ENCODE assay signal across 9 cellular contexts in genomic region chr10:77513783-77514331, GRCh38.
DNase-seq lines count a peak whose midpoint lies in the region; ATAC-seq and TF ChIP-seq lines count a peak whose summit lies in the region.
"Had no signal": no experiment of that assay in that cellular context is flagged by ENCODE, and none has a peak within 500 bp of the region (broad histone marks: within the 10 kb centered on the region; RNA-seq: fewer than 3 reads in every experiment).

No MANE protein-coding gene starts in this region.

- no peak overlapping the region for H3K4me3 Mint-ChIP-seq in glutamatergic neuron (ENCODE audit: unreplicated experiment)
- no peak overlapping the region for H3K4me3 Mint-ChIP-seq in immature natural killer cell

- H3K36me3 ChIP-seq in SJCRH30 (no peaks in the 10 kb centered on the region), skeletal muscle satellite cell (ENCODE audit: insufficient read depth, low read length) (no peaks in the 10 kb centered on the region), tibial nerve (no peaks in the 10 kb centered on the region)

- peak overlapping the region; percentile 52 for H3K9ac ChIP-seq in skeletal muscle satellite cell (ENCODE audit: low read depth, low read length)

- H3K4me2 ChIP-seq in skeletal muscle satellite cell (ENCODE audit: low read length) = peak overlapping the region; percentile 70

- H3K4me3 ChIP-seq in SJCRH30 (no peak overlapping the region), skeletal muscle satellite cell (ENCODE audit: low read length) (peak overlapping the region; percentile 31), tibial nerve (no peak overlapping the region)

- H3K27me3 Mint-ChIP-seq in glutamatergic neuron (ENCODE audit: unreplicated experiment) (no peaks in the 10 kb centered on the region), immature natural killer cell (ENCODE audit: low read depth in 3 of 3) (peaks cover 0 to 14% (median 9%) of the 10 kb centered on the region in 3 donors)

- H3K36me3 Mint-ChIP-seq in glutamatergic neuron (ENCODE audit: unreplicated experiment) = no peaks in the 10 kb centered on the region
- H3K36me3 Mint-ChIP-seq in immature natural killer cell = no peaks in the 10 kb centered on the region

- DNase-seq in HCEC 1CT = peak; percentile 78
- DNase-seq in SJCRH30 = peak; percentile 35
- DNase-seq in glutamatergic neuron = peak; percentile 51
- DNase-seq in tibial nerve (ENCODE audit: low spot score in 2 of 2) = no peak
- no peak for DNase-seq in immature natural killer cell
- DNase-seq in erythroblast (lab: John Stamatoyannopoulos, UW) = no peak
- DNase-seq: activated naive CD4-positive, alpha-beta T cell had no signal

- H3K27me3 ChIP-seq in SJCRH30 (no peaks in the 10 kb centered on the region), skeletal muscle satellite cell (ENCODE audit: control insufficient read depth, insufficient read depth, low read length) (no peaks in the 10 kb centered on the region), tibial nerve (no peaks in the 10 kb centered on the region)

- WGBS in tibial nerve, 2 donors = 73 to 87% methylated on average over 11 to 15 of the region's 15 CpGs

- H3K4me1 Mint-ChIP-seq in glutamatergic neuron (ENCODE audit: low read depth, unreplicated experiment) = peaks cover 20% of the 10 kb centered on the region
- H3K4me1 Mint-ChIP-seq in immature natural killer cell = no peaks in the 10 kb centered on the region

- no peak for TF ChIP-seq EP300 in tibial nerve (IDR thresholded peaks at IDR 0.05)

- TF ChIP-seq POLR2A in tibial nerve (IDR thresholded peaks at IDR 0.05) (no peak), erythroblast (IDR thresholded peaks at IDR 0.05; ENCODE audit: low read length) (no peak)

- TF ChIP-seq CTCF in glutamatergic neuron (IDR thresholded peaks at IDR 0.05; ENCODE audit: partially characterized antibody, unreplicated experiment) = no peak
- TF ChIP-seq CTCF in tibial nerve (IDR thresholded peaks at IDR 0.05) = no peak

- H3K4me1 ChIP-seq in SJCRH30 = peaks cover 6% of the 10 kb centered on the region; the same call in 1 of the 2 replicates
- H3K4me1 ChIP-seq in skeletal muscle satellite cell (ENCODE audit: control insufficient read depth, insufficient read depth, low read length) = peaks cover 35% of the 10 kb centered on the region
- no peaks in the 10 kb centered on the region for H3K4me1 ChIP-seq in tibial nerve

- H3K27ac Mint-ChIP-seq in glutamatergic neuron (ENCODE audit: unreplicated experiment) (no peak overlapping the region), immature natural killer cell (no peak overlapping the region)

- H3K27ac ChIP-seq in SJCRH30 (no peak overlapping the region), tibial nerve (no peak overlapping the region)

- no peak for ATAC-seq in GM18870 (IDR thresholded peaks at IDR 0.05; ENCODE audit: unreplicated experiment)

- H3K9me3 ChIP-seq in SJCRH30 (replicated peaks) (no peaks in the 10 kb centered on the region), skeletal muscle satellite cell (replicated peaks; ENCODE audit: low read length) (no peaks in the 10 kb centered on the region), tibial nerve (no peaks in the 10 kb centered on the region)

- H3K9me3 Mint-ChIP-seq in glutamatergic neuron (ENCODE audit: unreplicated experiment) (peaks cover 6% of the 10 kb centered on the region), immature natural killer cell (no peaks in the 10 kb centered on the region)

Comparison
In these comparisons a context has a peak if more than half of its experiments do, and no peak if none do; other contexts are left out.
1. DNase-seq: peak in HCEC 1CT (single experiment), SJCRH30 (2 of 2) and glutamatergic neuron (single experiment); none in tibial nerve (0 of 2), immature natural killer cell (0 of 3) and erythroblast (0 of 2).